8 cellular contexts compared by ENCODE assay signal in the genomic region with DNA sequence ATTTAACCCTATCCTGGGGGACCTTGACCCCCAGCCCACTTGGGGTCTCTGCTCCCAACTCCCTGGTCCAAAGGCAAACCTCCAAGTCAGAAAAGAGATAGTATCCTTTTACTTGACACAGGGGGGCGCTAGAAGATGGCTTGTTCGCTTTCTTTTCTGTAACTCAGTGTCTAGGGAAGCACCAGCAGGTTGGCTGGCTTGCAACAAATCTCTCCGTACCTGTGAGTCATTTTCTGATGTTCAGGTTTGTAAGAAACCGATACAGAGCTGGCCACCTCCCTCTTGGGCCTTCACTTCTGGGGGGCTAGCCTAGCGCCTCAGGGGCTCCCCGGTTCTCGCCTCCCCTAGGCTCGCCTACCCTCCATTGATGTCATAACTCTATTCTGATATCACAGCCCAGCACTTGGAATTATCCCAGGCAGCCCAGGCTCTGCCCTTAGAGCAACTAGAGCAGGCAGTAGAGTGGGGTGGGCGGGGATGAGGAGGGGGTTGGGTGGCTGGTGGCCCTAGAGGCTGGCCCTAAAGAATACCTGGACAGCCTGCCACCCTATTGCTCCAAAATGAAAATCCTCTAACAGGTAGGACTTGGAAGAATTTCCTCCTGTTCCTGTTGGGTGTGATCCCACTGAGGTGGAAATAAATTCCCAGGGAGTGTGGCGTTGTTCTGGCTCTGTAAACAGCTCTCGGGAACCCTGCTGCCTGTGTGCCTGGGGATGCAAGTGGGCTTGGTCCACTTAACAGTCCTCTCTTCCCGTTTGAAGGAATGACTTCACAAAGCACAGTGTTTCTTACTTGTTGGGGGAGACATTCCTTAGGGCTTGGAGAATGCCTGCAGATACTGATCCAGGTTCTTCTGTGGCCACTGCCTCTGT.
A peak's percentile ranks its signal among the peaks of the same experiment; 100 is the strongest.
DNase-seq lines count a peak whose midpoint lies in the region; ATAC-seq and TF ChIP-seq lines count a peak whose summit lies in the region.

No MANE protein-coding gene starts in this region.

- ATAC-seq in HG03196 (IDR thresholded peaks at IDR 0.05; ENCODE audit: unreplicated experiment), result no peak
- no peak for ATAC-seq in HG03460 (IDR thresholded peaks at IDR 0.05; ENCODE audit: unreplicated experiment)

- H3K4me2 ChIP-seq in osteoblast (ENCODE audit: insufficient read depth, low read length), result peak overlapping the region; percentile 43

- H3K27me3 ChIP-seq in HL-60 (ENCODE audit: insufficient read depth, poor library complexity, severe bottlenecking), result no peaks in the 10 kb centered on the region
- no peaks in the 10 kb centered on the region for H3K27me3 ChIP-seq in osteoblast (ENCODE audit: insufficient read depth, low read length)

- H3K4me1 ChIP-seq in osteoblast (ENCODE audit: insufficient read depth, low read length), result no peaks in the 10 kb centered on the region

- DNase-seq in COLO668 (lab: John Stamatoyannopoulos, UW; ENCODE audit: unreplicated experiment) (peak; percentile 58), HL-60 (ENCODE audit: low read depth in 1 of 2, low spot score in 1 of 2) (peak; percentile 6 to 49), NCI-H774 (lab: John Stamatoyannopoulos, UW) (peak; percentile 24), activated T-cell treated with anti-CD3 and anti-CD28 coated beads for 24 hours (ENCODE audit: low read depth) (peak; percentile 38), fibroblast of the conjunctiva (ENCODE audit: low read depth) (peak; percentile 74), osteoblast (ENCODE audit: insufficient read length, low spot score, missing footprints) (peak; percentile 93)

- H3K4me3 ChIP-seq in HL-60 (replicated peaks; ENCODE audit: insufficient read depth, low read length) (no peak overlapping the region), osteoblast (ENCODE audit: insufficient read depth, low read length) (no peak overlapping the region)

- TF ChIP-seq CTCF in HL-60 (IDR thresholded peaks at IDR 0.05; ENCODE audit: insufficient read depth, low read length) (peak; percentile 34), osteoblast (IDR thresholded peaks at IDR 0.05; ENCODE audit: extremely low read depth, low read depth, low read length) (peak; percentile 77)

- no peak overlapping the region for H2AFZ ChIP-seq in osteoblast (ENCODE audit: low read length)

- no peaks in the 10 kb centered on the region for H3K36me3 ChIP-seq in osteoblast (ENCODE audit: insufficient read depth, low read length)

- H3K9me3 ChIP-seq in osteoblast (ENCODE audit: low read depth, low read length), result no peaks in the 10 kb centered on the region

- H3K27ac ChIP-seq in HL-60 (replicated peaks) (no peak overlapping the region), osteoblast (ENCODE audit: low read depth, low read length) (no peak overlapping the region)

- H3K79me2 ChIP-seq in osteoblast (ENCODE audit: insufficient read depth, low read length), result no peaks in the 10 kb centered on the region

- H4K20me1 ChIP-seq in osteoblast (ENCODE audit: insufficient read depth, low read length), result peaks cover 3% of the 10 kb centered on the region

Comparison
In these comparisons a context has a peak if more than half of its experiments do, and no peak if none do; other contexts are left out.
1. DNase-seq: peak in every context shown above with its lines; median percentile 93 in osteoblast; 74 in fibroblast of the conjunctiva; 58 in COLO668; 38 in activated T-cell treated with anti-CD3 and anti-CD28 coated beads for 24 hours; 28 in HL-60; 24 in NCI-H774.